In genomic region chr2:20291106-20291564, GRCh38 we compare ENCODE assay signal across 8 cellular contexts. TPM values are rescaled to one million over a fixed set of nuclear protein-coding genes. Genes with fewer than 3 reads are reported as not detected.
DNase-seq lines count a peak whose midpoint lies in the region; ATAC-seq and TF ChIP-seq lines count a peak whose summit lies in the region.

No MANE protein-coding gene starts in this region.

- ATAC-seq in HG02610 (IDR thresholded peaks at IDR 0.05; ENCODE audit: unreplicated experiment), result no peak

- no TSS peak for BruUV-seq in PC-9 (replicated peaks; lab: Mats Ljungman, UMichigan)

- H3K27ac ChIP-seq in PC-9, result peak overlapping the region; percentile 32
- H3K27ac ChIP-seq in thyroid gland, result peak overlapping the region in 1 of 3 donors; percentile 21

- peaks cover 29% of the 10 kb centered on the region for H3K4me1 ChIP-seq in PC-9 (replicated peaks; ENCODE audit: insufficient read depth)
- H3K4me1 ChIP-seq in thyroid gland, result no peaks in the 10 kb centered on the region

- H3K9me2 ChIP-seq in PC-9 (ENCODE audit: insufficient read depth), result no peaks in the 10 kb centered on the region; the same call in 1 of the 2 replicates

- peak; percentile 83 for DNase-seq in AG10803 (ENCODE audit: low read depth)
- DNase-seq in GM12865 (ENCODE audit: low read depth), result peak; percentile 51
- DNase-seq in HK-2 (ENCODE audit: unreplicated experiment), result peak; percentile 49
- peak; percentile 57 to 77 for DNase-seq in PC-9
- DNase-seq in central memory CD4-positive, alpha-beta T cell, result peak; percentile 3
- peak; percentile 56 for DNase-seq in kidney epithelial cell (ENCODE audit: low read depth)
- peak; percentile 67 to 71 for DNase-seq in thyroid gland

- no peak for TF ChIP-seq POLR2A in thyroid gland (IDR thresholded peaks at IDR 0.05)

- H4K20me1 ChIP-seq in PC-9 (ENCODE audit: insufficient read depth), result peaks cover 18% of the 10 kb centered on the region

- H3F3A ChIP-seq in PC-9 (ENCODE audit: insufficient read depth, low read depth), result peaks cover 76% of the 10 kb centered on the region

- no peak overlapping the region for H3K4me2 ChIP-seq in PC-9

- intact Hi-C loops in PC-9 (cut with micrococcal nuclease; ENCODE audit: unreplicated experiment), result loop anchor here (1.0 to 10.0 kb wide), 5 partner anchors 54 to 352 kb away; no protein-coding TSS in a partner anchor
- intact Hi-C loops in thyroid gland (cut with DNase I), result no loop called here

- peaks cover 57% of the 10 kb centered on the region for H3K79me2 ChIP-seq in PC-9 (ENCODE audit: low read depth)

- TF ChIP-seq CTCF in AG10803 (conservative IDR thresholded peaks at IDR 0.05; ENCODE audit: low read length), result peak; percentile 71
- peak; percentile 18 for TF ChIP-seq CTCF in GM12865 (IDR thresholded peaks at IDR 0.05; ENCODE audit: insufficient read depth, low read depth, low read length, missing control alignments)
- peak; percentile 83 for TF ChIP-seq CTCF in PC-9 (conservative IDR thresholded peaks at IDR 0.05)
- TF ChIP-seq CTCF in kidney epithelial cell (IDR thresholded peaks at IDR 0.05; ENCODE audit: insufficient read depth, low read length, poor library complexity, severe bottlenecking), result peak; percentile 74
- peak; percentile 19 to 83 (median 62) for TF ChIP-seq CTCF in thyroid gland (IDR thresholded peaks at IDR 0.05)

- POLR2A ChIA-PET in PC-9 (lab: Charles Lee; ENCODE audit: unreplicated experiment), result interaction anchor here (0.7 kb wide), 2 partner anchors 55 to 208 kb away, joined by 3 to 6 read pairs; no protein-coding TSS in a partner anchor

- H3K4me3 ChIP-seq in AG10803 (ENCODE audit: low read length) (no peak overlapping the region), GM12865 (ENCODE audit: low read depth, low read length) (no peak overlapping the region), PC-9 (no peak overlapping the region), kidney epithelial cell (ENCODE audit: low read depth, low read length) (no peak overlapping the region), thyroid gland (replicated peaks in 1 of 3) (no peak overlapping the region)

- H3K9me3 ChIP-seq in PC-9 (ENCODE audit: insufficient read depth, low read depth) (no peaks in the 10 kb centered on the region), thyroid gland (no peaks in the 10 kb centered on the region)

- no peak overlapping the region for H2AFZ ChIP-seq in PC-9

- H3K36me3 ChIP-seq in PC-9 (ENCODE audit: low read depth) (peaks cover 54% of the 10 kb centered on the region), kidney epithelial cell (ENCODE audit: control insufficient read depth, insufficient read depth, low read length) (no peaks in the 10 kb centered on the region), thyroid gland (peaks cover 12 to 14% of the 10 kb centered on the region in 2 donors)

- WGBS in thyroid gland, 2 donors, result 81 to 83% methylated on average over 7 of the region's 7 CpGs

- H3K27me3 ChIP-seq in PC-9 (ENCODE audit: insufficient read depth, low read depth) (no peaks in the 10 kb centered on the region), kidney epithelial cell (ENCODE audit: control insufficient read depth, insufficient read depth, low read length) (no peaks in the 10 kb centered on the region), thyroid gland (no peaks in the 10 kb centered on the region)

- CTCF ChIA-PET in PC-9 (lab: Charles Lee), result interaction anchor here (0.6 to 1.3 kb wide), 10 partner anchors 13 to 388 kb away, joined by 3 to 10 read pairs (median 4); partner anchors contain the start of gene SDC1

RNA-seq across cellular contexts. Expression of gene PUM2, which starts 59.5 kb away (rescaled TPM):
- total RNA-seq in PC-9 (2021) (93.3 and 99.3 TPM in 2 replicates), kidney epithelial cell (41.3 and 44.2 TPM in 2 replicates), thyroid gland (100 to 1,000 TPM in 1 of 4 donors, 10 to 100 TPM in 3; 87.5 to 102 (median 91.8) TPM)

Comparison
In these comparisons a context has a peak if more than half of its experiments do, and no peak if none do; other contexts are left out.
1. DNase-seq: peak in every context shown above with its lines; median percentile 83 in AG10803; 69 in thyroid gland; 67 in PC-9; 56 in kidney epithelial cell; 51 in GM12865; 49 in HK-2; 3 in central memory CD4-positive, alpha-beta T cell.
2. CTCF ChIP-seq: peak in every context shown above with its lines; median percentile 83 in PC-9; 74 in kidney epithelial cell; 71 in AG10803; 62 in thyroid gland; 18 in GM12865.